8 cellular contexts compared by ENCODE assay signal in genomic region chr19:18292810-18293641, GRCh38. TPM values are rescaled to one million over a fixed set of nuclear protein-coding genes. Genes with fewer than 3 reads are reported as not detected.
DNase-seq lines count a peak whose midpoint lies in the region; ATAC-seq and TF ChIP-seq lines count a peak whose summit lies in the region.

No MANE protein-coding gene starts in this region.

- no peaks in the 10 kb centered on the region for H3K9me3 Mint-ChIP-seq in activated naive CD8-positive, alpha-beta T cell (ENCODE audit: low read depth)

- H3K36me3 Mint-ChIP-seq in activated naive CD8-positive, alpha-beta T cell = no peaks in the 10 kb centered on the region

- ATAC-seq in Right ventricle myocardium inferior (peak; percentile 77), HG03097 (IDR thresholded peaks at IDR 0.05; ENCODE audit: low FRiP score, unreplicated experiment) (no peak), HG02884 (IDR thresholded peaks at IDR 0.05; ENCODE audit: unreplicated experiment) (no peak)

- H3K9me3 ChIP-seq in neutrophil = no peaks in the 10 kb centered on the region

- intact Hi-C loops in Right ventricle myocardium inferior (cut with DNase I) = loop anchor here (1.0 kb wide), 1 partner anchor 11 kb away; no protein-coding TSS in a partner anchor

- H3K4me3 ChIP-seq in neutrophil (ENCODE audit: low read depth in 1 of 2, low read length in 1 of 2) = peak overlapping the region; percentile 81 to 92

- DNase-seq in activated effector memory CD4-positive, alpha-beta T cell treated with anti-CD3 and anti-CD28 coated beads, Interleukin-2, amount 50 U/mL, for 16 hours = peak; percentile 75
- DNase-seq in activated effector memory CD4-positive, alpha-beta T cell treated with Interleukin-2 at 50 U/mL for 16 hours = no peak
- DNase-seq in NCI-H510A (lab: John Stamatoyannopoulos, UW) (peak; percentile 54), Right ventricle myocardium inferior (ENCODE audit: missing footprints) (peak; percentile 93)

- peak overlapping the region; percentile 94 for H3K27ac Mint-ChIP-seq in activated naive CD8-positive, alpha-beta T cell

- no peaks in the 10 kb centered on the region for H3K36me3 ChIP-seq in neutrophil

- peaks cover 19 to 20% of the 10 kb centered on the region in 2 experiments for H3K4me1 ChIP-seq in neutrophil (ENCODE audit: control insufficient read depth in 1 of 2, insufficient read depth in 1 of 2, low read depth in 1 of 2, low read length in 1 of 2)

- no peaks in the 10 kb centered on the region for H3K27me3 Mint-ChIP-seq in activated naive CD8-positive, alpha-beta T cell

- peak overlapping the region; percentile 89 for H3K4me3 Mint-ChIP-seq in activated naive CD8-positive, alpha-beta T cell

- peak overlapping the region; percentile 93 for H3K27ac ChIP-seq in neutrophil

- H3K4me1 Mint-ChIP-seq in activated naive CD8-positive, alpha-beta T cell (ENCODE audit: low read depth) = peaks cover 49% of the 10 kb centered on the region

- no peak for TF ChIP-seq CTCF in neutrophil (IDR thresholded peaks at IDR 0.05)

- H3K27me3 ChIP-seq in neutrophil = peaks cover 11% of the 10 kb centered on the region

RNA-seq across cellular contexts. Expression of gene JUND, which starts 11.6 kb away (rescaled TPM):
- total RNA-seq in Right ventricle myocardium inferior = 113 TPM

RNA-seq across cellular contexts. Expression of gene IQCN, which starts 18.8 kb away (rescaled TPM):
- total RNA-seq in Right ventricle myocardium inferior = 0.43 TPM

RNA-seq across cellular contexts. Expression of gene LSM4, which starts 29.9 kb away (rescaled TPM):
- 106 TPM for total RNA-seq in Right ventricle myocardium inferior

RNA-seq across cellular contexts. Expression of gene PGPEP1, which starts 47.4 kb away (rescaled TPM):
- 29.3 TPM for total RNA-seq in Right ventricle myocardium inferior
